25 cellular contexts compared by ENCODE assay signal in the genomic region with DNA sequence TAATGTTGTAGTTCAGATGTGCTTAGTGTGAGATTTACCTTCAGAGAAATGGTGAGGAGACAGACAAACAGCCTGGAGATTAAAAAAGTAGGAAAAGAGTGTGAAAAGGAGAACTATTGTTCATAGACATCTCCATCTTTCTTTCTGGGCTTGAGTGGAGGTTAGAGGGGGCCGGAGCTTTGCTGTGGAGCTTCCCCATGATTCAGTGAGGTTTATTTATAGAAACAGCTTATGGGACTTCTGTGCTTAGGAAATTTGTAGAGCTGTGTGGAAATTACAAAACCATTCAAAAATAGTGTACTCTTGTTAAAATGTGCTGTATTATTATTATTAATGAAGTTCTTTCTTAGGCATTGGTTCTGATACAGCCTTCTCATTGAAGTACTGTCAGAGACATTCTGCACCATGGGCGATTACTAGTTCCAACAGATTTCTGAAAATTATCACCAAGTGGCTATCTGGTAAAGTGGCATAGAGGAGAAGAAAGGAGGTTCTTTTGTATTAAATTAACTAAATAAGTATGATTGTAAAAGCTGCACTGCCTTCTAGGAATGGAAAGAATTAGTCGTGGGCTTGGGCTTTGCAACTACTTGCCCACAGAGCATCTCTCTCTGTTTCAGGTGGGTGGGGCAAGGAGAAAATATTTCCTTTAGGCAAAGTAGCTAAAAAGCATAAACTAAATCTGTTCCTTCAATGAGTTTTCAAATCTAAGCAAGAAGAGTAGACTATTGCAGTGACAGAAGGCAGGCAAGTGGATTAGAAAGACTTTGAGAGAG. TPM values are rescaled to one million over a fixed set of nuclear protein-coding genes. Genes with fewer than 3 reads are reported as not detected.
"Had no signal": no experiment of that assay in that cellular context is flagged by ENCODE, and none has a peak within 500 bp of the region (broad histone marks: within the 10 kb centered on the region; RNA-seq: fewer than 3 reads in every experiment).

No MANE protein-coding gene starts in this region.

- H3K36me3 ChIP-seq: left ventricle myocardium inferior, ovary, spleen had no signal

- ATAC-seq: activated CD4-positive, alpha-beta T cell treated with anti-CD3 and anti-CD28 coated beads for 36 hours; effector memory CD8-positive, alpha-beta T cell; mucosa of descending colon; naive thymus-derived CD4-positive, alpha-beta T cell; psoas muscle; stimulated activated memory B cell treated with anti-CD40 and anti-IgM and Interleukin-4, amounts not matched to agents 10 μg/mL and 1 μg/mL and 100 μg/mL, for 72 hours; WTC11 had no signal

- H3K4me3 ChIP-seq: left ventricle myocardium inferior, mucosa of descending colon, ovary, psoas muscle, spleen had no signal

- DNase-seq: activated CD4-positive, alpha-beta memory T cell treated with anti-CD3 and anti-CD28 coated beads, Interleukin-2, amount 10 ng/mL, durations not matched to agents 7 days and 5 days; activated CD4-positive, alpha-beta T cell treated with anti-CD3 and anti-CD28 coated beads for 36 hours; activated naive CD4-positive, alpha-beta T cell treated with Interleukin-2 at 50 U/mL for 16 hours; activated T-cell treated with anti-CD3 and anti-CD28 coated beads, Interleukin-2, amount 50 U/mL, for 24 hours; effector memory CD8-positive, alpha-beta T cell; foreskin melanocyte; left ventricle myocardium inferior; mammary epithelial cell; mucosa of descending colon; naive thymus-derived CD4-positive, alpha-beta T cell; psoas muscle; spleen; stimulated activated CD4-positive, alpha-beta T cell treated with anti-CD3 and anti-CD28 coated beads, Interleukin-4, amount 100 ng/mL, for 4 hours had no signal

- H3K9me3 ChIP-seq: left ventricle myocardium inferior, mucosa of descending colon, ovary, psoas muscle, spleen had no signal

- H3K27ac ChIP-seq: left ventricle myocardium inferior, psoas muscle, spleen had no signal

- H3K4me1 ChIP-seq: psoas muscle, spleen had no signal

- H3K27me3 ChIP-seq: ovary, spleen had no signal

RNA-seq across cellular contexts. Expression of a gene that starts 24.4 kb away (rescaled TPM):
- total RNA-seq: activated CD4-positive, alpha-beta memory T cell treated with anti-CD3 and anti-CD28 coated beads, Interleukin-2, amount 10 ng/mL, durations not matched to agents 7 days and 5 days; activated CD4-positive, alpha-beta T cell treated with anti-CD3 and anti-CD28 coated beads for 36 hours; activated T-helper 2 cell treated with anti-CD3 and anti-CD28 coated beads, Interferon-gamma antibody, Interleukin-2, Interleukin-4, amounts not matched to agents 10 μg/mL and 5 μg/mL and 100 μg/mL, durations not matched to agents 14 hours and 24 hours and 36 hours; astrocyte; cerebellum; dermis microvascular lymphatic vessel endothelial cell; kidney epithelial cell; left ventricle myocardium inferior; mucosa of descending colon; naive thymus-derived CD4-positive, alpha-beta T cell; ovary; psoas muscle; sciatic nerve; spleen; T-helper 2 cell treated with Interferon-gamma antibody and Interleukin-4, amounts not matched to agents 100 ng/mL and 5 ng/mL, for 36 hours; ureter; WTC11 had no signal
- polyA plus RNA-seq: mammary epithelial cell; naive thymus-derived CD4-positive, alpha-beta T cell; ovary; psoas muscle; spleen; thymus had no signal

RNA-seq across cellular contexts. Expression of a gene that starts 44.0 kb away (rescaled TPM):
- total RNA-seq: activated CD4-positive, alpha-beta memory T cell treated with anti-CD3 and anti-CD28 coated beads, Interleukin-2, amount 10 ng/mL, durations not matched to agents 7 days and 5 days; activated CD4-positive, alpha-beta T cell treated with anti-CD3 and anti-CD28 coated beads for 36 hours; activated T-helper 2 cell treated with anti-CD3 and anti-CD28 coated beads, Interferon-gamma antibody, Interleukin-2, Interleukin-4, amounts not matched to agents 10 μg/mL and 5 μg/mL and 100 μg/mL, durations not matched to agents 14 hours and 24 hours and 36 hours; astrocyte; dermis microvascular lymphatic vessel endothelial cell; left ventricle myocardium inferior; mammary epithelial cell; mucosa of descending colon; naive thymus-derived CD4-positive, alpha-beta T cell; ovary; psoas muscle; sciatic nerve; spleen; T-helper 2 cell treated with Interferon-gamma antibody and Interleukin-4, amounts not matched to agents 100 ng/mL and 5 ng/mL, for 36 hours; ureter; WTC11 had no signal
- polyA plus RNA-seq: mammary epithelial cell; naive thymus-derived CD4-positive, alpha-beta T cell; ovary; psoas muscle; spleen; thymus had no signal
